9 cellular contexts compared by ENCODE assay signal in the genomic region with DNA sequence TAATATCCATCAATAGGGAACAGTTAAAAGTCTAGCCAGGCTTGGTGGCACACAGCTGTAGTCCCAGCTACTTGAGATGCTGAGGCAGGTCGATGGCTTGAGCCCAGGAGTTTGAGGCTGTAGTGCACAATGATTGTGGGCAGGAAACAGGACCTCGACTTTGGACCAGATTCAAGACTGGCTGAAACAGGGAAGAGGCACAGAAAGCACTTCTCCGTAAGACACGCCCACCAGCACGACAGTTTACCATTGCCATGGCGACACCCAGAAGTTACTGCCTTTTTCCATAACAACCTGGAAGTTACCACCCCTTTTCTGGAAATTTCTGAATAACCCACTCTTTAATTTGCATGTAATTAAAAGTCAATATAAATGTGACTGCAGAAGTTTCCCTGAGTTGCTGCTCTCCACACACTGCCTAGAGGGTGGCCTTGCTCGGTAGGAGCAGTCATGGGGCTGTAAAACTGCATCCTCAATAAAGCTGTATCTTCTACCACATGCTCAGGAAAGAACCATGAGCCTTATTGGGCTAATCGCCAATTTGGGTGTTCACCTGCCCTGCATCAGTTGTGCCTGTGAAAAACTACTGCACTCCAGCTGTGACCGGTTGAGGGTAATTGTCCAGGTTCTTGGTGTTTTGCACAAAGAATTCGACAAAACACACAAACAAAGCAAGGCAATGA. TPM values are rescaled to one million over a fixed set of nuclear protein-coding genes. Genes with fewer than 3 reads are reported as not detected.
A peak's percentile ranks its signal among the peaks of the same experiment; 100 is the strongest.
DNase-seq lines count a peak whose midpoint lies in the region; ATAC-seq and TF ChIP-seq lines count a peak whose summit lies in the region.
"Had no signal": no experiment of that assay in that cellular context is flagged by ENCODE, and none has a peak within 500 bp of the region (broad histone marks: within the 10 kb centered on the region; RNA-seq: fewer than 3 reads in every experiment).

No MANE protein-coding gene starts in this region.

- peaks cover 2 to 3% (median 2%) of the 10 kb centered on the region in 3 donors for H3K27me3 Mint-ChIP-seq in CD14-positive monocyte (ENCODE audit: low read depth in 3 of 3)
- peaks cover 3% of the 10 kb centered on the region for H3K27me3 Mint-ChIP-seq in HFFc6 (ENCODE audit: insufficient read depth)

- peak overlapping the region in 1 of 2 donors; percentile 46 for H3K4me3 Mint-ChIP-seq in CD14-positive monocyte
- H3K4me3 Mint-ChIP-seq in HFFc6 = no peak overlapping the region

- H3K9me3 Mint-ChIP-seq in CD14-positive monocyte (no peaks in the 10 kb centered on the region), HFFc6 (no peaks in the 10 kb centered on the region)

- no peaks in the 10 kb centered on the region for H3K9me3 ChIP-seq in MG63

- peaks cover 13% of the 10 kb centered on the region for H3K4me1 Mint-ChIP-seq in CD14-positive monocyte
- no peaks in the 10 kb centered on the region for H3K4me1 Mint-ChIP-seq in HFFc6 (ENCODE audit: low read depth)

- intact Hi-C loops in CD14-positive monocyte (cut with micrococcal nuclease) = loop anchor here in 1 of 2 donors (10.0 kb wide), 1 partner anchor 45 kb away; the partner anchor contains the start of genes CDCA3 and USP5

- ATAC-seq in left lobe of liver = peak; percentile 5
- ATAC-seq in HG02852 (IDR thresholded peaks at IDR 0.05; ENCODE audit: unreplicated experiment) = no peak
- ATAC-seq in GM18858 (IDR thresholded peaks at IDR 0.05; ENCODE audit: unreplicated experiment) = no peak

- peak; percentile 73 for DNase-seq in CD14-positive monocyte (ENCODE audit: low spot score)
- peak; percentile 48 for DNase-seq in MG63
- DNase-seq in anterior cingulate cortex (lab: John Stamatoyannopoulos, UW) = peak in 46 of 58 donors; percentile 9 to 82 (median 42)
- DNase-seq in left lobe of liver (ENCODE audit: low spot score) = no peak
- no peak for DNase-seq in NCI-H1436 treated with DMSO at 0.1 percent for 48 hours (lab: John Stamatoyannopoulos, UW)
- no peak for DNase-seq in HFFc6

- no peak for TF ChIP-seq CTCF in CD14-positive monocyte (IDR thresholded peaks at IDR 0.05)
- no peak for TF ChIP-seq CTCF in HFFc6 (IDR thresholded peaks at IDR 0.05)

- peaks cover 0 to 3% of the 10 kb centered on the region in 2 donors for H3K36me3 Mint-ChIP-seq in CD14-positive monocyte
- H3K36me3 Mint-ChIP-seq in HFFc6 (ENCODE audit: low read depth) = no peaks in the 10 kb centered on the region

- H3K27ac Mint-ChIP-seq in CD14-positive monocyte (peak overlapping the region; percentile 2 to 85 (median 80)), HFFc6 (no peak overlapping the region)

- no peaks in the 10 kb centered on the region for H3K27me3 ChIP-seq in MG63

- no peaks in the 10 kb centered on the region for H3K36me3 ChIP-seq in MG63

- H3K4me3 ChIP-seq in MG63 = no peak overlapping the region
- H3K4me3 ChIP-seq: skin epidermis had no signal

RNA-seq across cellular contexts. Expression of gene LRRC23, which starts 4.6 kb away (rescaled TPM):
- 1 to 10 TPM; 4.9 to 5.1 TPM for polyA plus RNA-seq in CD14-positive monocyte
- total RNA-seq in MG63 (2014; rRNA removed; shearing (Covaris generic); ENCODE audit: low replicate concordance) = 2.7 and 49.9 TPM in 2 replicates
- 1.9 TPM for total RNA-seq in left lobe of liver
- total RNA-seq in HFFc6 (2021; fragmentation: NEBNext Ultra II Directional; extraction: Animal tissue kit (Norgen Biotek cat#: 25700)) = 1 to 10 TPM; 5.5 to 7.9 (median 6.6) TPM

RNA-seq across cellular contexts. Expression of gene ENO2, which starts 14.4 kb away (rescaled TPM):
- polyA plus RNA-seq in CD14-positive monocyte = under 1 TPM; 0.09 to 0.19 TPM
- 5.6 and 11.9 TPM in 2 replicates for total RNA-seq in MG63 (2014; rRNA removed; shearing (Covaris generic); ENCODE audit: low replicate concordance)
- 3.6 TPM for total RNA-seq in left lobe of liver
- total RNA-seq in HFFc6 (2021; fragmentation: NEBNext Ultra II Directional; extraction: Animal tissue kit (Norgen Biotek cat#: 25700)) = 10 to 100 TPM; 18.9 to 26.9 (median 24.7) TPM

RNA-seq across cellular contexts. Expression of gene SPSB2, which starts 26.9 kb away (rescaled TPM):
- polyA plus RNA-seq in CD14-positive monocyte = 1 to 10 TPM; 6.6 to 6.9 TPM
- total RNA-seq in MG63 (2014; rRNA removed; shearing (Covaris generic); ENCODE audit: low replicate concordance) = 11.4 and 19.9 TPM in 2 replicates
- total RNA-seq in left lobe of liver = 4.7 TPM
- 10 to 100 TPM; 12.1 to 13.9 (median 13.0) TPM for total RNA-seq in HFFc6 (2021; fragmentation: NEBNext Ultra II Directional; extraction: Animal tissue kit (Norgen Biotek cat#: 25700))

RNA-seq across cellular contexts. Expression of gene ATN1, which starts 27.8 kb away (rescaled TPM):
- polyA plus RNA-seq in CD14-positive monocyte = under 1 TPM in 1 of 2 donors, not detected in 1; 0.40 TPM
- 2.8 and 5.0 TPM in 2 replicates for total RNA-seq in MG63 (2014; rRNA removed; shearing (Covaris generic); ENCODE audit: low replicate concordance)
- 22.0 TPM for total RNA-seq in left lobe of liver
- 100 to 1,000 TPM in 4 of 6 experiments, 10 to 100 TPM in 2; 96.8 to 120 (median 107) TPM for total RNA-seq in HFFc6 (2021; fragmentation: NEBNext Ultra II Directional; extraction: Animal tissue kit (Norgen Biotek cat#: 25700))

RNA-seq across cellular contexts. Expression of gene TPI1, which starts 32.6 kb away (rescaled TPM):
- 100 to 1,000 TPM; 764 to 839 TPM for polyA plus RNA-seq in CD14-positive monocyte
- total RNA-seq in MG63 (2014; rRNA removed; shearing (Covaris generic); ENCODE audit: low replicate concordance) = 1,500 and 1,845 TPM in 2 replicates
- 300 TPM for total RNA-seq in left lobe of liver
- total RNA-seq in HFFc6 (2021; fragmentation: NEBNext Ultra II Directional; extraction: Animal tissue kit (Norgen Biotek cat#: 25700)) = 100 to 1,000 TPM; 853 to 931 (median 870) TPM

Comparison
In these comparisons a context has a peak if more than half of its experiments do, and no peak if none do; other contexts are left out.
1. DNase-seq: peak in CD14-positive monocyte (single experiment), MG63 (single experiment) and anterior cingulate cortex (46 of 58); none in left lobe of liver (single experiment), NCI-H1436 treated with DMSO at 0.1 percent for 48 hours (single experiment) and HFFc6 (single experiment).